In genomic region chr7:73557397-73558257, GRCh38 we compare ENCODE assay signal across 1 cellular context.
A peak's percentile ranks its signal among the peaks of the same experiment; 100 is the strongest.
TF ChIP-seq lines count a peak whose summit lies in the region.

BCL7B (minus strand) TSS chr7:73557690; CDS start chr7:73557578, 112 bp downstream.

TF ChIP-seq in HepG2, 621 proteins besides CTCF, POLR2A, EP300 and RAD21 (continued from another document and continues in another):
- TF ChIP-seq MEIS1 (CRISPR knock-in tag; IDR thresholded peaks at IDR 0.05; ENCODE audit: borderline replicate concordance): 0 out of 2 replicates have a peak, but pooled peaks have one; percentile 42
- peak; percentile 89; the same call in 1 of the 2 replicates for TF ChIP-seq ZSCAN12 (CRISPR knock-in tag; IDR thresholded peaks at IDR 0.05)
- TF ChIP-seq ZNF644 (CRISPR knock-in tag; IDR thresholded peaks at IDR 0.05; ENCODE audit: low read depth): no peak
- TF ChIP-seq MAZ (IDR thresholded peaks at IDR 0.05; ENCODE audit: borderline replicate concordance, low read depth, low read length): peak; percentile 32; the same call in 1 of the 2 replicates
- peak; percentile 93 for TF ChIP-seq MAZ (CRISPR knock-in tag; IDR thresholded peaks at IDR 0.05; ENCODE audit: low read depth)
- TF ChIP-seq ATAD3A (CRISPR knock-in tag; IDR thresholded peaks at IDR 0.05): no peak
- TF ChIP-seq ZNF275 (CRISPR knock-in tag; IDR thresholded peaks at IDR 0.05; ENCODE audit: borderline replicate concordance): peak; percentile 99
- TF ChIP-seq RBAK (CRISPR knock-in tag; IDR thresholded peaks at IDR 0.05): no peak
- peak; percentile 78; the same call in 1 of the 2 replicates for TF ChIP-seq ZNF430 (CRISPR knock-in tag; IDR thresholded peaks at IDR 0.05)
- TF ChIP-seq ZNF30 (CRISPR knock-in tag; IDR thresholded peaks at IDR 0.05): peak; percentile 99
- peak; percentile 99 for TF ChIP-seq NKX3-1 (CRISPR knock-in tag; IDR thresholded peaks at IDR 0.05)
- TF ChIP-seq RFXANK (CRISPR knock-in tag; IDR thresholded peaks at IDR 0.05): no peak
- TF ChIP-seq ZFAT (CRISPR knock-in tag; conservative IDR thresholded peaks at IDR 0.05): peak; percentile 89
- TF ChIP-seq RARG (CRISPR knock-in tag; IDR thresholded peaks at IDR 0.05; ENCODE audit: low read depth): no peak
- TF ChIP-seq ZNF292 (CRISPR knock-in tag; IDR thresholded peaks at IDR 0.05; ENCODE audit: borderline replicate concordance, low read depth): no peak
- TF ChIP-seq ZNF777 (CRISPR knock-in tag; IDR thresholded peaks at IDR 0.05): peak; percentile 63
- TF ChIP-seq SMARCC2 (IDR thresholded peaks at IDR 0.05): no peak
- peak; percentile 98 for TF ChIP-seq IKZF4 (CRISPR knock-in tag; IDR thresholded peaks at IDR 0.05; ENCODE audit: borderline replicate concordance, low read depth, not compliant biosample characterization)
- peak; percentile 83; the same call in 1 of the 2 replicates for TF ChIP-seq ZNF839 (CRISPR knock-in tag; IDR thresholded peaks at IDR 0.05; ENCODE audit: borderline replicate concordance)
- no peak for TF ChIP-seq FOXJ3 (CRISPR knock-in tag; IDR thresholded peaks at IDR 0.05; ENCODE audit: borderline replicate concordance)
- TF ChIP-seq KLF9 (CRISPR knock-in tag; IDR thresholded peaks at IDR 0.05; ENCODE audit: low read depth): no peak
- peak; percentile 96 for TF ChIP-seq TFDP2 (CRISPR knock-in tag; IDR thresholded peaks at IDR 0.05)
- TF ChIP-seq SATB2 (CRISPR knock-in tag; IDR thresholded peaks at IDR 0.05): peak; percentile 98
- peak; percentile 99 for TF ChIP-seq KDM5B (CRISPR knock-in tag; IDR thresholded peaks at IDR 0.05; ENCODE audit: borderline replicate concordance)
- TF ChIP-seq ZNF121 (CRISPR knock-in tag; IDR thresholded peaks at IDR 0.05): no peak
- TF ChIP-seq CREM (IDR thresholded peaks at IDR 0.05): no peak
- TF ChIP-seq CREM (CRISPR knock-in tag; IDR thresholded peaks at IDR 0.05): no peak
- TF ChIP-seq ZNF724P (CRISPR knock-in tag; IDR thresholded peaks at IDR 0.05; ENCODE audit: borderline replicate concordance): peak; percentile 98
- TF ChIP-seq ZSCAN29 (CRISPR knock-in tag; conservative IDR thresholded peaks at IDR 0.05): 0 out of 2 replicates have a peak, but pooled peaks have one; percentile 51
- peak; percentile 51; the same call in 1 of the 2 replicates for TF ChIP-seq XBP1 (CRISPR knock-in tag; IDR thresholded peaks at IDR 0.05)
- TF ChIP-seq ZBTB14 (CRISPR knock-in tag; IDR thresholded peaks at IDR 0.05): peak; percentile 89
- no peak; the same call in none of the 2 replicates for TF ChIP-seq ONECUT2 (CRISPR knock-in tag; IDR thresholded peaks at IDR 0.05)
- peak; percentile 7; the same call in 1 of the 2 replicates for TF ChIP-seq ZBTB33 (CRISPR knock-in tag; IDR thresholded peaks at IDR 0.05)
- TF ChIP-seq ZNF451 (CRISPR knock-in tag; IDR thresholded peaks at IDR 0.05): peak; percentile 93
- TF ChIP-seq ZNF550 (CRISPR knock-in tag; IDR thresholded peaks at IDR 0.05; ENCODE audit: borderline replicate concordance): no peak
- TF ChIP-seq KDM4B (CRISPR knock-in tag; IDR thresholded peaks at IDR 0.05): no peak; the same call in 1 of the 2 replicates
- TF ChIP-seq U2AF1 (optimal IDR thresholded peaks at IDR 0.05; ENCODE audit: low read depth, low read length): no peak
- no peak for TF ChIP-seq HNF1A (IDR thresholded peaks at IDR 0.05; ENCODE audit: low read depth)
- TF ChIP-seq HNF1A (CRISPR knock-in tag; IDR thresholded peaks at IDR 0.05; ENCODE audit: borderline replicate concordance): peak; percentile 69
- TF ChIP-seq MIER2 (CRISPR knock-in tag; IDR thresholded peaks at IDR 0.05): 0 out of 2 replicates have a peak, but pooled peaks have one; percentile 18
- no peak for TF ChIP-seq ZNF33A (CRISPR knock-in tag; IDR thresholded peaks at IDR 0.05; ENCODE audit: borderline replicate concordance)
- TF ChIP-seq ZNF816 (CRISPR knock-in tag; IDR thresholded peaks at IDR 0.05; ENCODE audit: borderline replicate concordance): peak; percentile 83; the same call in 1 of the 2 replicates
- TF ChIP-seq SAFB2 (CRISPR knock-in tag; IDR thresholded peaks at IDR 0.05; ENCODE audit: borderline replicate concordance, low read depth): 0 out of 2 replicates have a peak, but pooled peaks have one; percentile 49
- no peak for TF ChIP-seq ZNF775 (CRISPR knock-in tag; IDR thresholded peaks at IDR 0.05; ENCODE audit: borderline replicate concordance)
- peak; percentile 47; the same call in 1 of the 2 replicates for TF ChIP-seq JDP2 (CRISPR knock-in tag; IDR thresholded peaks at IDR 0.05; ENCODE audit: borderline replicate concordance)
- peak; percentile 50; the same call in 1 of the 2 replicates for TF ChIP-seq POLR2AphosphoS5 (IDR thresholded peaks at IDR 0.05; ENCODE audit: low read depth, low read length)
- no peak; the same call in 1 of the 2 replicates for TF ChIP-seq FOXO1 (CRISPR knock-in tag; IDR thresholded peaks at IDR 0.05)
- TF ChIP-seq NCOR1 (IDR thresholded peaks at IDR 0.05; ENCODE audit: borderline replicate concordance, low read length): no peak
- no peak for TF ChIP-seq EHMT2 (IDR thresholded peaks at IDR 0.05; ENCODE audit: borderline replicate concordance, low read depth, low read length)
- peak; percentile 89 for TF ChIP-seq ZBTB43 (CRISPR knock-in tag; conservative IDR thresholded peaks at IDR 0.05)
- TF ChIP-seq, protein P1, sequence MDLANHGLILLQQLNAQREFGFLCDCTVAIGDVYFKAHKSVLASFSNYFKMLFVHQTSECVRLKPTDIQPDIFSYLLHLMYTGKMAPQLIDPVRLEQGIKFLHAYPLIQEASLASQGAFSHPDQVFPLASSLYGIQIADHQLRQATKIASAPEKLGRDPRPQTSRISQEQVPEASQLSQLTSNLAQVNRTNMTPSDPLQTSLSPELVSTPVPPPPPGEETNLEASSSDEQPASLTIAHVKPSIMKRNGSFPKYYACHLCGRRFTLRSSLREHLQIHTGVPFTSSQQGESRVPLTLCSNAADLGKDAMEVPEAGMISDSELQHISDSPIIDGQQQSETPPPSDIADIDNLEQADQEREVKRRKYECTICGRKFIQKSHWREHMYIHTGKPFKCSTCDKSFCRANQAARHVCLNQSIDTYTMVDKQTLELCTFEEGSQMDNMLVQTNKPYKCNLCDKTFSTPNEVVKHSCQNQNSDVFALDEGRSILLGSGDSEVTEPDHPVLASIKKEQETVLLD (CRISPR knock-in tag; IDR thresholded peaks at IDR 0.05; ENCODE audit: low read depth): peak; percentile 84; the same call in 1 of the 2 replicates
- peak; percentile 98 for TF ChIP-seq HES4 (CRISPR knock-in tag; IDR thresholded peaks at IDR 0.05; ENCODE audit: borderline replicate concordance)
- peak; percentile 87; the same call in 1 of the 2 replicates for TF ChIP-seq AHR (CRISPR knock-in tag; IDR thresholded peaks at IDR 0.05)
- TF ChIP-seq HOXA5 (CRISPR knock-in tag; IDR thresholded peaks at IDR 0.05): peak; percentile 90
- TF ChIP-seq ZNF17 (CRISPR knock-in tag; IDR thresholded peaks at IDR 0.05): 0 out of 2 replicates have a peak, but pooled peaks have one; percentile 77
- TF ChIP-seq, protein P2, sequence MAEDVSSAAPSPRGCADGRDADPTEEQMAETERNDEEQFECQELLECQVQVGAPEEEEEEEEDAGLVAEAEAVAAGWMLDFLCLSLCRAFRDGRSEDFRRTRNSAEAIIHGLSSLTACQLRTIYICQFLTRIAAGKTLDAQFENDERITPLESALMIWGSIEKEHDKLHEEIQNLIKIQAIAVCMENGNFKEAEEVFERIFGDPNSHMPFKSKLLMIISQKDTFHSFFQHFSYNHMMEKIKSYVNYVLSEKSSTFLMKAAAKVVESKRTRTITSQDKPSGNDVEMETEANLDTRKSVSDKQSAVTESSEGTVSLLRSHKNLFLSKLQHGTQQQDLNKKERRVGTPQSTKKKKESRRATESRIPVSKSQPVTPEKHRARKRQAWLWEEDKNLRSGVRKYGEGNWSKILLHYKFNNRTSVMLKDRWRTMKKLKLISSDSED (CRISPR knock-in tag; IDR thresholded peaks at IDR 0.05): no peak
- no peak for TF ChIP-seq ZNF780A (CRISPR knock-in tag; IDR thresholded peaks at IDR 0.05)
- TF ChIP-seq SP2 (CRISPR knock-in tag; IDR thresholded peaks at IDR 0.05): no peak
- no peak for TF ChIP-seq FLYWCH1 (CRISPR knock-in tag; IDR thresholded peaks at IDR 0.05)
- TF ChIP-seq KDM3A (CRISPR knock-in tag; IDR thresholded peaks at IDR 0.05; ENCODE audit: low read depth): no peak
- TF ChIP-seq ATF7-NPFF (CRISPR knock-in tag; IDR thresholded peaks at IDR 0.05; ENCODE audit: low read depth): peak; percentile 96
- no peak for TF ChIP-seq TRIM24 (CRISPR knock-in tag; IDR thresholded peaks at IDR 0.05)
- TF ChIP-seq ADNP (CRISPR knock-in tag; IDR thresholded peaks at IDR 0.05): peak; percentile 76
- TF ChIP-seq ZNF883 (CRISPR knock-in tag; IDR thresholded peaks at IDR 0.05; ENCODE audit: not compliant biosample characterization): peak; percentile 99
- TF ChIP-seq ZNF749 (CRISPR knock-in tag; IDR thresholded peaks at IDR 0.05; ENCODE audit: borderline replicate concordance): peak; percentile 94
- TF ChIP-seq ZNF768 (CRISPR knock-in tag; IDR thresholded peaks at IDR 0.05): peak; percentile 63
